ENCODE assay signal across 10 cellular contexts in genomic region chr10:78035025-78035424, GRCh38. TPM values are rescaled to one million over a fixed set of nuclear protein-coding genes. Genes with fewer than 3 reads are reported as not detected.
DNase-seq lines count a peak whose midpoint lies in the region; ATAC-seq and TF ChIP-seq lines count a peak whose summit lies in the region.
"Had no signal": no experiment of that assay in that cellular context is flagged by ENCODE, and none has a peak within 500 bp of the region (broad histone marks: within the 10 kb centered on the region; RNA-seq: fewer than 3 reads in every experiment).

No MANE protein-coding gene starts in this region.

- H3K4me1 Mint-ChIP-seq in CD4-positive, alpha-beta T cell (ENCODE audit: low read depth) = peaks cover 66% of the 10 kb centered on the region

- peak overlapping the region; percentile 87 for H3K27ac Mint-ChIP-seq in CD4-positive, alpha-beta T cell

- H3K27ac ChIP-seq in CD4-positive, alpha-beta T cell (ENCODE audit: low read depth, low read length) = peak overlapping the region; percentile 13
- no peak overlapping the region for H3K27ac ChIP-seq in duodenal mucosa (ENCODE audit: low read depth, low read length)
- H3K27ac ChIP-seq in neural cell (ENCODE audit: low read length) = no peak overlapping the region

- no peak for DNase-seq in CD4-positive, alpha-beta T cell
- DNase-seq in NB4 (ENCODE audit: low read depth) (no peak), Kasumi-1 (lab: John Stamatoyannopoulos, UW) (no peak), RKO (ENCODE audit: low spot score) (no peak)
- DNase-seq: NCI-H1436; stimulated activated CD4-positive, alpha-beta T cell treated with anti-CD3 and anti-CD28 coated beads, Interleukin-4, amount 100 ng/mL, for 1 hour had no signal

- H3K27me3 ChIP-seq in CD4-positive, alpha-beta T cell (ENCODE audit: control insufficient read depth, insufficient read depth, low read length) = no peaks in the 10 kb centered on the region
- H3K27me3 ChIP-seq in duodenal mucosa (ENCODE audit: control insufficient read depth in 1 of 2, insufficient read depth in 2 of 2, low read length in 2 of 2) (no peaks in the 10 kb centered on the region), neural cell (ENCODE audit: insufficient read depth, low read depth, low read length) (no peaks in the 10 kb centered on the region)

- no peak for TF ChIP-seq EP300 in neural cell (conservative IDR thresholded peaks at IDR 0.05; ENCODE audit: poor library complexity, severe bottlenecking)

- H3K9me3 ChIP-seq in CD4-positive, alpha-beta T cell (ENCODE audit: control insufficient read depth, low read length) = no peaks in the 10 kb centered on the region
- no peaks in the 10 kb centered on the region for H3K9me3 ChIP-seq in duodenal mucosa (ENCODE audit: control insufficient read depth in 1 of 2, low read length in 2 of 2)
- no peaks in the 10 kb centered on the region for H3K9me3 ChIP-seq in neural cell (ENCODE audit: low read length)

- peaks cover 66% of the 10 kb centered on the region for H3K36me3 Mint-ChIP-seq in CD4-positive, alpha-beta T cell (ENCODE audit: low read depth)

- intact Hi-C loops in CD4-positive, alpha-beta T cell (cut with DNase I, micrococcal nuclease) = loop anchor here (5.0 to 10.0 kb wide), 3 partner anchors 1032 to 1410 kb away; partner anchors contain the start of genes PPIF (in 1 of the 2), ZCCHC24 (in 1 of the 2) and ZMIZ1 (in 1 of the 2)

- H3K79me2 ChIP-seq in neural cell (replicated peaks; ENCODE audit: insufficient read depth, low read length) = peaks cover 20% of the 10 kb centered on the region

- TF ChIP-seq POLR2A in NB4 (IDR thresholded peaks at IDR 0.05; ENCODE audit: extremely low read depth, insufficient read length) = no peak

- TF ChIP-seq CTCF in CD4-positive, alpha-beta T cell (IDR thresholded peaks at IDR 0.05) = no peak
- no peak for TF ChIP-seq CTCF in NB4 (IDR thresholded peaks at IDR 0.05; ENCODE audit: low read depth, low read length)
- no peak for TF ChIP-seq CTCF in neural cell (IDR thresholded peaks at IDR 0.05; ENCODE audit: poor library complexity, severe bottlenecking)

- H3K4me3 Mint-ChIP-seq in CD4-positive, alpha-beta T cell = peak overlapping the region; percentile 96

- H3K9ac ChIP-seq in duodenal mucosa (ENCODE audit: low read depth in 1 of 2, low read length in 2 of 2) (peak overlapping the region; percentile 73 to 79), neural cell (ENCODE audit: low read length) (no peak overlapping the region)

- CTCF ChIA-PET in CD4-positive, alpha-beta T cell (lab: Charles Lee) = no interaction called here

- H3K36me3 ChIP-seq in duodenal mucosa (ENCODE audit: control insufficient read depth in 1 of 2, insufficient read depth in 2 of 2, low read length in 2 of 2) (peaks cover 39 to 50% of the 10 kb centered on the region in 2 donors), neural cell (ENCODE audit: insufficient read depth, low read length) (no peaks in the 10 kb centered on the region)

- H2AFZ ChIP-seq in neural cell (ENCODE audit: low read depth, low read length) = no peak overlapping the region

- no peak for ATAC-seq in CD4-positive, alpha-beta T cell (ENCODE audit: poor library complexity)
- ATAC-seq in HG02759 (IDR thresholded peaks at IDR 0.05; ENCODE audit: unreplicated experiment) = no peak
- ATAC-seq in HG02852 (IDR thresholded peaks at IDR 0.05; ENCODE audit: unreplicated experiment) = no peak

- POLR2A ChIA-PET in CD4-positive, alpha-beta T cell (lab: Charles Lee) = no interaction called here

- H3K27me3 Mint-ChIP-seq in CD4-positive, alpha-beta T cell = no peaks in the 10 kb centered on the region

- H3K9me2 ChIP-seq in neural cell (ENCODE audit: insufficient read depth, low read length) = no peaks in the 10 kb centered on the region

- H3K9me3 Mint-ChIP-seq in CD4-positive, alpha-beta T cell = no peaks in the 10 kb centered on the region

- no peaks in the 10 kb centered on the region for H4K20me1 ChIP-seq in neural cell (ENCODE audit: insufficient read depth)

- H3K4me2 ChIP-seq in neural cell (ENCODE audit: low read length) = peak overlapping the region; percentile 93

- no peak for TF ChIP-seq RAD21 in neural cell (conservative IDR thresholded peaks at IDR 0.05)

- H3K4me3 ChIP-seq in NB4 (ENCODE audit: low read depth, low read length) (peak overlapping the region; percentile 93), duodenal mucosa (ENCODE audit: low read depth in 1 of 2, low read length in 2 of 2) (peak overlapping the region; percentile 72 to 95), neural cell (ENCODE audit: low read length) (peak overlapping the region; percentile 78)

- H3K4me1 ChIP-seq in duodenal mucosa (ENCODE audit: control insufficient read depth in 1 of 2, insufficient read depth in 2 of 2, low read length in 2 of 2) = peaks cover 24 to 33% of the 10 kb centered on the region in 2 donors

- H3F3A ChIP-seq in neural cell (ENCODE audit: insufficient read depth, low read length, poor library complexity, severe bottlenecking) = no peaks in the 10 kb centered on the region

TF ChIP-seq in neural cell, 6 proteins besides CTCF, POLR2A, EP300 and RAD21:
- no peak for TF ChIP-seq POLR2AphosphoS5 (IDR thresholded peaks at IDR 0.05)
- TF ChIP-seq TAF1 (IDR thresholded peaks at IDR 0.05; ENCODE audit: low read depth) = no peak
- no peak for TF ChIP-seq EZH2 (IDR thresholded peaks at IDR 0.05; ENCODE audit: borderline replicate concordance, insufficient read depth, low read length, poor library complexity, severe bottlenecking)
- TF ChIP-seq SMC3 (conservative IDR thresholded peaks at IDR 0.05; ENCODE audit: poor library complexity) = no peak
- TF ChIP-seq MXI1 (conservative IDR thresholded peaks at IDR 0.05; ENCODE audit: poor library complexity, severe bottlenecking) = no peak
- no peak for TF ChIP-seq REST (IDR thresholded peaks at IDR 0.05; ENCODE audit: borderline replicate concordance)

RNA-seq across cellular contexts. Expression of gene RPS24, which starts 1.4 kb away (rescaled TPM):
- 1,000 to 10,000 TPM; 1,812 to 1,903 TPM for total RNA-seq in CD4-positive, alpha-beta T cell
- 2,402 and 2,734 TPM in 2 replicates for polyA plus RNA-seq in neural cell
- 820 and 978 TPM in 2 replicates for polyA minus RNA-seq in neural cell

RNA-seq across cellular contexts. Expression of gene POLR3A, which starts 5.7 kb away (rescaled TPM):
- total RNA-seq in CD4-positive, alpha-beta T cell = 1 to 10 TPM; 6.7 to 6.9 TPM
- polyA plus RNA-seq in neural cell = 12.7 and 15.6 TPM in 2 replicates
- polyA minus RNA-seq in neural cell = 49.4 and 53.7 TPM in 2 replicates
